2 cellular contexts compared by ENCODE assay signal in the genomic region with DNA sequence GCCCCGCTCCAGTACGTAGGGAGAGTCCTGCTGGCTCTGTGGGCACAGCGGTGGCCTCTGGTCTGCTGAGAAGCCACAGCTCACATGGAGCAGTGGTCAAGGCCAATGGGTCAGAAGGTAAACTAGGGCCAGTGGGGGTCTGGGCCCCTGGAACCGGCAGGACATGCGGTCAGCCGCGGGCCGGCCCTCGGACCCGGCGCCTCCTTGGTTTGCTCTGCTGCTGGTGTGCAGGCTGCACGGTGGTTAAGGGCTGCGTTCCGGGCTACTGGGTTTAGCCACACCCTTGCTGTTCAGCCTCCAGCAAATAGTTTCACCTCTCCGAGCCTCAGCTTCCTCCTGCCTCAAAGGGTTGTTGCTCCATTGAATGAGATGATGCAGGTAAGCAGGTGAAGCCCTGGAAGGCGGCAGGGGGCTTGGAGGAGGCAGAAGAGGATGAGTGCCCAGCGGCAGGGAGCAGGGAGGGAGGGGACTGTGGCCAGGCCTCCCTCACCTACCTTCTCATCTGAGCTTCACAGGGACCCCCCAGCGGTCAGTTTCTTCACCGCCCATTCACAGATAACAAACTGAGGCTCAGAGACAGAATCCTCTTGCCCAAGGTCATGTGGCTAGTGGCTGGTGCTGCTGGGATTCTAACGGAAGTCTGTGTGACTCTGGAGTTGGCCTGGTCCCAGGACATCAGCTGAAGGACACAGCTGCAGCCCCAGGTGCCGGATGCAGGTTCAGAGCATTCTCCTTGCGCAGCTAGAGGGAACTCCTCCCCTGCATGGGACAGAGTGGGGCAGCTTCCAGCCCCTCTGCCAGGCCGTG.
TF ChIP-seq lines count a peak whose summit lies in the region.

No MANE protein-coding gene starts in this region.

TF ChIP-seq in HepG2, 621 proteins besides CTCF, POLR2A, EP300 and RAD21:
- TF ChIP-seq ZNF225 (CRISPR knock-in tag; IDR thresholded peaks at IDR 0.05): no peak
- TF ChIP-seq ATF1 (CRISPR knock-in tag; IDR thresholded peaks at IDR 0.05): no peak
- no peak for TF ChIP-seq PAWR (CRISPR knock-in tag; IDR thresholded peaks at IDR 0.05; ENCODE audit: borderline replicate concordance)
- TF ChIP-seq, protein P1, sequence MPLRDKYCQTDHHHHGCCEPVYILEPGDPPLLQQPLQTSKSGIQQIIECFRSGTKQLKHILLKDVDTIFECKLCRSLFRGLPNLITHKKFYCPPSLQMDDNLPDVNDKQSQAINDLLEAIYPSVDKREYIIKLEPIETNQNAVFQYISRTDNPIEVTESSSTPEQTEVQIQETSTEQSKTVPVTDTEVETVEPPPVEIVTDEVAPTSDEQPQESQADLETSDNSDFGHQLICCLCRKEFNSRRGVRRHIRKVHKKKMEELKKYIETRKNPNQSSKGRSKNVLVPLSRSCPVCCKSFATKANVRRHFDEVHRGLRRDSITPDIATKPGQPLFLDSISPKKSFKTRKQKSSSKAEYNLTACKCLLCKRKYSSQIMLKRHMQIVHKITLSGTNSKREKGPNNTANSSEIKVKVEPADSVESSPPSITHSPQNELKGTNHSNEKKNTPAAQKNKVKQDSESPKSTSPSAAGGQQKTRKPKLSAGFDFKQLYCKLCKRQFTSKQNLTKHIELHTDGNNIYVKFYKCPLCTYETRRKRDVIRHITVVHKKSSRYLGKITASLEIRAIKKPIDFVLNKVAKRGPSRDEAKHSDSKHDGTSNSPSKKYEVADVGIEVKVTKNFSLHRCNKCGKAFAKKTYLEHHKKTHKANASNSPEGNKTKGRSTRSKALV (CRISPR knock-in tag; IDR thresholded peaks at IDR 0.05): no peak
- TF ChIP-seq SMAD9 (CRISPR knock-in tag; IDR thresholded peaks at IDR 0.05): no peak
TF ChIP-seq in HepG2: peak in this region for 0.

TF ChIP-seq in HEK293T, 16 proteins besides CTCF, POLR2A, EP300 and RAD21:
- no peak for TF ChIP-seq ZNF384 (IDR thresholded peaks at IDR 0.05)
